Comparison of ENCODE assay signal across 8 cellular contexts in genomic region chr12:92899388-92900001, GRCh38. TPM values are rescaled to one million over a fixed set of nuclear protein-coding genes. Genes with fewer than 3 reads are reported as not detected.
DNase-seq lines count a peak whose midpoint lies in the region; ATAC-seq, FAIRE-seq and TF ChIP-seq lines count a peak whose summit lies in the region.

No MANE protein-coding gene starts in this region.

- DNase-seq in H9 (no peak), left ventricle myocardium inferior (peak; percentile 71), gastrocnemius medialis (peak; percentile 88 to 96), NCI-H510A treated with DMSO at 0.1 percent for 48 hours (lab: John Stamatoyannopoulos, UW) (no peak), GM19239 (ENCODE audit: insufficient read length, low spot score) (no peak), NCI-H2171 (lab: John Stamatoyannopoulos, UW) (no peak), GM19238 (ENCODE audit: insufficient read length, low spot score) (no peak)

- no peaks in the 10 kb centered on the region for H3K36me3 ChIP-seq in left ventricle myocardium inferior
- no peaks in the 10 kb centered on the region for H3K36me3 ChIP-seq in gastrocnemius medialis

- H3K27me3 ChIP-seq in H9 (ENCODE audit: insufficient read depth, low read length): no peaks in the 10 kb centered on the region
- no peaks in the 10 kb centered on the region for H3K27me3 ChIP-seq in left ventricle myocardium inferior (ENCODE audit: low read depth)
- H3K27me3 ChIP-seq in gastrocnemius medialis: no peaks in the 10 kb centered on the region

- H3K56ac ChIP-seq in H9 (ENCODE audit: insufficient read length, low read depth, low read length): no peak overlapping the region

- H3K4me3 ChIP-seq in WI38 (ENCODE audit: low read depth, low read length) (peak overlapping the region; percentile 33), left ventricle myocardium inferior (peak overlapping the region; percentile 26), gastrocnemius medialis (peak overlapping the region; percentile 0 to 37 (median 21))

- H4K5ac ChIP-seq in H9 (ENCODE audit: insufficient read length, low read depth, low read length): no peak overlapping the region

- FAIRE-seq in GM19239 (lab: Jason Lieb, UNC): no peak

- no peak overlapping the region for H2BK15ac ChIP-seq in H9 (ENCODE audit: low read depth, low read length)

- in situ Hi-C loops in gastrocnemius medialis (cut with MboI; ENCODE audit: low sequenced_read_pairs in 4 of 4): no loop called here

- peaks cover 8 to 12% of the 10 kb centered on the region in 2 experiments for H3K4me1 Mint-ChIP-seq in H9

- H3K9me3 Mint-ChIP-seq in H9: no peaks in the 10 kb centered on the region

- H3K9me3 ChIP-seq in H9 (ENCODE audit: control insufficient read depth, low read depth, low read length): no peaks in the 10 kb centered on the region
- H3K9me3 ChIP-seq in left ventricle myocardium inferior (replicated peaks): no peaks in the 10 kb centered on the region
- H3K9me3 ChIP-seq in gastrocnemius medialis: no peaks in the 10 kb centered on the region

- no peak overlapping the region for H3K4ac ChIP-seq in H9 (ENCODE audit: low read depth, low read length)

- peaks cover 8 to 27% (median 9%) of the 10 kb centered on the region in 3 experiments for H3K36me3 Mint-ChIP-seq in H9 (ENCODE audit: insufficient read depth in 1 of 3, low read depth in 3 of 3)

- H3K27ac ChIP-seq in H9 (ENCODE audit: insufficient read length, low read depth, low read length): no peak overlapping the region
- H3K27ac ChIP-seq in left ventricle myocardium inferior (replicated peaks): peak overlapping the region; percentile 87
- peak overlapping the region; percentile 83 to 94 (median 86) for H3K27ac ChIP-seq in gastrocnemius medialis

- H4K20me1 ChIP-seq in H9 (ENCODE audit: control insufficient read depth, insufficient read depth, insufficient read length): no peaks in the 10 kb centered on the region

- H3K79me1 ChIP-seq in H9 (ENCODE audit: insufficient read depth, low read depth, low read length, poor library complexity, severe bottlenecking): peaks cover 1% of the 10 kb centered on the region

- no peaks in the 10 kb centered on the region for H3K27me3 Mint-ChIP-seq in H9 (ENCODE audit: low read depth)

- no peaks in the 10 kb centered on the region for H3K79me2 ChIP-seq in H9 (ENCODE audit: insufficient read depth, low read length)

- H2AK5ac ChIP-seq in H9 (ENCODE audit: insufficient read length, low read length): no peak overlapping the region

- TF ChIP-seq CTCF in H9 (conservative IDR thresholded peaks at IDR 0.05): no peak
- TF ChIP-seq CTCF in WI38 (IDR thresholded peaks at IDR 0.05; ENCODE audit: low read depth, low read length): no peak
- no peak for TF ChIP-seq CTCF in left ventricle myocardium inferior (IDR thresholded peaks at IDR 0.05; ENCODE audit: borderline replicate concordance)
- TF ChIP-seq CTCF in gastrocnemius medialis (IDR thresholded peaks at IDR 0.05 in 4 of 5, conservative IDR thresholded peaks at IDR 0.05 in 1 of 5): no peak

- H3K4me3 Mint-ChIP-seq in H9: no peak overlapping the region

- no peak overlapping the region for H3K9ac ChIP-seq in H9 (ENCODE audit: extremely low read depth, insufficient read length, low read length)

- H3K4me2 ChIP-seq in H9 (ENCODE audit: insufficient read depth, insufficient read length, low read length): no peak overlapping the region

- no peaks in the 10 kb centered on the region for H3K23me2 ChIP-seq in H9 (ENCODE audit: insufficient read length, low read depth, low read length, poor library complexity, severe bottlenecking)

- H3T11ph ChIP-seq in H9 (ENCODE audit: low read length): no peak overlapping the region

- H4K91ac ChIP-seq in H9 (ENCODE audit: insufficient read length, low read depth, low read length): no peak overlapping the region

- H2BK12ac ChIP-seq in H9 (ENCODE audit: insufficient read length, low read depth, low read length): no peak overlapping the region

- TF ChIP-seq POLR2A in gastrocnemius medialis (IDR thresholded peaks at IDR 0.05): no peak

- peak; percentile 99 to 100 for ATAC-seq in gastrocnemius medialis

- H4K8ac ChIP-seq in H9 (replicated peaks; ENCODE audit: insufficient read length, low read depth, low read length): no peak overlapping the region

- no CpG with 5 or more reads among the region's 3 CpGs for WGBS in H9 (ENCODE audit: extremely low coverage, insufficient read length, low lambda C conversion rate)

- H3K27ac Mint-ChIP-seq in H9: peak overlapping the region in 2 of 3 experiments; percentile 48 to 52; a peak in 2 of 7 replicates

- H3K14ac ChIP-seq in H9 (ENCODE audit: insufficient read depth, low read length): no peak overlapping the region

- no peak overlapping the region for H2BK20ac ChIP-seq in H9 (ENCODE audit: low read depth, low read length, poor library complexity, severe bottlenecking)

- no peak overlapping the region for H2BK120ac ChIP-seq in H9 (ENCODE audit: low read depth, low read length, poor library complexity, severe bottlenecking)

- H3K18ac ChIP-seq in H9 (ENCODE audit: insufficient read length, low read depth, low read length): no peak overlapping the region

- H2AFZ ChIP-seq in H9 (ENCODE audit: low read length): no peak overlapping the region

- intact Hi-C loops in left ventricle myocardium inferior (cut with micrococcal nuclease): no loop called here
- intact Hi-C loops in gastrocnemius medialis (cut with DNase I; ENCODE audit: low total_unique reads): no loop called here

- H3K23ac ChIP-seq in H9 (ENCODE audit: insufficient read length, low read depth, low read length): no peak overlapping the region

- H2BK5ac ChIP-seq in H9 (ENCODE audit: insufficient read length, low read length): no peak overlapping the region

- no peaks in the 10 kb centered on the region; the same call in 1 of the 2 replicates for H3K4me1 ChIP-seq in H9 (ENCODE audit: insufficient read depth, low read length)
- H3K4me1 ChIP-seq in left ventricle myocardium inferior: peaks cover 36% of the 10 kb centered on the region
- peaks cover 23 to 25% of the 10 kb centered on the region in 2 donors for H3K4me1 ChIP-seq in gastrocnemius medialis

RNA-seq across cellular contexts. Expression of gene EEA1, which starts 29.6 kb away (rescaled TPM):
- 11.2 and 14.9 TPM in 2 replicates for total RNA-seq in H9 (2021)
- 23.9 TPM for total RNA-seq in left ventricle myocardium inferior
- 10 to 100 TPM; 18.6 to 28.7 (median 20.8) TPM for total RNA-seq in gastrocnemius medialis

Comparison
In these comparisons a context has a peak if more than half of its experiments do, and no peak if none do; other contexts are left out.
1. DNase-seq: peak in left ventricle myocardium inferior (single experiment) and gastrocnemius medialis (2 of 2); none in H9 (single experiment), NCI-H510A treated with DMSO at 0.1 percent for 48 hours (single experiment), GM19239 (single experiment), NCI-H2171 (single experiment) and GM19238 (single experiment).
2. Peak in every context shown above with its lines, with median percentiles within 50 percentile points of each other: H3K4me3 ChIP-seq.